ENCODE assay signal across 9 cellular contexts in genomic region chr9:113675475-113675941, GRCh38.
DNase-seq lines count a peak whose midpoint lies in the region; ATAC-seq, FAIRE-seq and TF ChIP-seq lines count a peak whose summit lies in the region.
"Had no signal": no experiment of that assay in that cellular context is flagged by ENCODE, and none has a peak within 500 bp of the region (broad histone marks: within the 10 kb centered on the region; RNA-seq: fewer than 3 reads in every experiment).

No MANE protein-coding gene starts in this region.

- peak; percentile 72 for FAIRE-seq in K562 (lab: Jason Lieb, UNC)

- under 1% methylated on average over 8 of the region's 10 CpGs for WGBS in K562 (ENCODE audit: insufficient coverage, low coverage, missing lambda C conversion rate)

- no peak for DNase-seq in activated naive CD4-positive, alpha-beta T cell treated with anti-CD3 and anti-CD28 coated beads, Interleukin-2, amount 50 U/mL, for 72 hours (ENCODE audit: low spot score in 2 of 2)
- no peak for DNase-seq in activated naive CD4-positive, alpha-beta T cell treated with anti-CD3 and anti-CD28 coated beads, Interleukin-2, amount 50 U/mL, for 16 hours
- DNase-seq in K562 (ENCODE audit: extremely low read depth in 1 of 4, low spot score in 3 of 4) (peak in 2 of 4 experiments; percentile 27 to 44), left colon (peak; percentile 32 to 47), vagina (ENCODE audit: extremely low spot score in 2 of 2) (no peak), NCI-H2171 treated with DMSO at 0.1 percent for 48 hours (lab: John Stamatoyannopoulos, UW) (no peak), GF-D8 (lab: John Stamatoyannopoulos, UW) (no peak), occipital lobe (lab: John Stamatoyannopoulos, UW) (no peak)
- DNase-seq: activated naive CD4-positive, alpha-beta T cell treated with anti-CD3 and anti-CD28 coated beads, Interleukin-2, amount 10 ng/mL, durations not matched to agents 7 days and 5 days had no signal

- TF ChIP-seq CTCF in K562 (IDR thresholded peaks at IDR 0.05 in 2 of 3, conservative IDR thresholded peaks at IDR 0.05 in 1 of 3; ENCODE audit: insufficient read depth in 2 of 3, low read depth in 1 of 3, low read length in 3 of 3) (no peak), vagina (IDR thresholded peaks at IDR 0.05) (no peak)

- no peaks in the 10 kb centered on the region for H3K36me3 Mint-ChIP-seq in activated naive CD4-positive, alpha-beta T cell treated with anti-CD3 and anti-CD28 coated beads, Interleukin-2, amount 50 U/mL, for 72 hours
- H3K36me3 Mint-ChIP-seq: activated naive CD4-positive, alpha-beta T cell treated with anti-CD3 and anti-CD28 coated beads, Interleukin-2, amount 10 ng/mL, durations not matched to agents 7 days and 5 days had no signal

- intact Hi-C loops in K562 (cut with micrococcal nuclease) (no loop called here), left colon (cut with DNase I, micrococcal nuclease) (no loop called here), vagina (cut with DNase I) (no loop called here)

- CTCF ChIA-PET in K562 (lab: Yijun Ruan, JAX; ENCODE audit: low intra/inter-chr PET ratio) = no interaction called here

- no peak overlapping the region for H3K27ac Mint-ChIP-seq in activated naive CD4-positive, alpha-beta T cell treated with anti-CD3 and anti-CD28 coated beads, Interleukin-2, amount 50 U/mL, for 72 hours
- H3K27ac Mint-ChIP-seq: activated naive CD4-positive, alpha-beta T cell treated with anti-CD3 and anti-CD28 coated beads, Interleukin-2, amount 10 ng/mL, durations not matched to agents 7 days and 5 days had no signal

- peak overlapping the region; percentile 51; the same call in 1 of the 2 replicates for H2AFZ ChIP-seq in K562 (ENCODE audit: low read depth, low read length)

- POLR2A ChIA-PET in K562 (lab: Yijun Ruan, JAX) = interaction anchor here (0.6 to 0.9 kb wide), 3 partner anchors 12 to 559 kb away, joined by 3 read pairs; no protein-coding TSS in a partner anchor

- BruUV-seq in K562 (replicated peaks; lab: Mats Ljungman, UMichigan) = no TSS peak

- ATAC-seq in activated naive CD4-positive, alpha-beta T cell treated with anti-CD3 and anti-CD28 coated beads, Interleukin-2, amount 50 U/mL, for 72 hours = peak; percentile 22 to 34
- ATAC-seq in K562 (peak; percentile 75), left colon (no peak)

- no peaks in the 10 kb centered on the region for H3K9me3 ChIP-seq in K562 (replicated peaks; ENCODE audit: control insufficient read depth, insufficient read depth, low read depth, low read length)
- H3K9me3 ChIP-seq in vagina = no peaks in the 10 kb centered on the region

- TF ChIP-seq RAD21 in K562 (CRISPR knock-in tag; conservative IDR thresholded peaks at IDR 0.05 in 1 of 2, IDR thresholded peaks at IDR 0.05 in 1 of 2) = no peak

- H3K27ac ChIP-seq in K562 (ENCODE audit: extremely low read depth, low read depth, low read length) (no peak overlapping the region), vagina (peak overlapping the region; percentile 54)

- H3K36me3 ChIP-seq in K562 (ENCODE audit: control insufficient read depth, insufficient read depth, low read length) (no peaks in the 10 kb centered on the region), vagina (no peaks in the 10 kb centered on the region)

- H3K4me3 ChIP-seq in K562 = no peak overlapping the region
- no peak overlapping the region for H3K4me3 ChIP-seq in vagina

- no peaks in the 10 kb centered on the region for H3K9me1 ChIP-seq in K562 (ENCODE audit: control insufficient read depth, insufficient read depth, low read length)

- H3K4me1 ChIP-seq in K562 (replicated peaks in 1 of 2; ENCODE audit: control insufficient read depth in 2 of 2, insufficient read depth in 2 of 2, low read length in 2 of 2) (no peaks in the 10 kb centered on the region; a peak in 2 of 5 replicates), vagina (peaks cover 6% of the 10 kb centered on the region)

- no peak for TF ChIP-seq EP300 in K562 (IDR thresholded peaks at IDR 0.05; ENCODE audit: low read length)

- H3K9ac ChIP-seq in K562 (ENCODE audit: insufficient read depth in 1 of 2, low read depth in 2 of 2, low read length in 2 of 2) = peak overlapping the region in 1 of 2 experiments; percentile 23; a peak in 1 of 4 replicates

- no peaks in the 10 kb centered on the region for H3K79me2 ChIP-seq in K562 (ENCODE audit: control insufficient read depth, insufficient read depth, low read length)

- no peaks in the 10 kb centered on the region for H3K9me3 Mint-ChIP-seq in activated naive CD4-positive, alpha-beta T cell treated with anti-CD3 and anti-CD28 coated beads, Interleukin-2, amount 50 U/mL, for 72 hours
- H3K9me3 Mint-ChIP-seq: activated naive CD4-positive, alpha-beta T cell treated with anti-CD3 and anti-CD28 coated beads, Interleukin-2, amount 10 ng/mL, durations not matched to agents 7 days and 5 days had no signal

- peaks cover 21 to 72% of the 10 kb centered on the region in 2 experiments; a peak in 3 of 5 replicates for H3K27me3 ChIP-seq in K562 (ENCODE audit: control insufficient read depth in 2 of 2, insufficient read depth in 2 of 2, low read length in 2 of 2)
- H3K27me3 ChIP-seq in vagina = no peaks in the 10 kb centered on the region

- H4K20me1 ChIP-seq in K562 (replicated peaks; ENCODE audit: control insufficient read depth, insufficient read depth, low read length) = no peaks in the 10 kb centered on the region

- TF ChIP-seq POLR2A in K562 (conservative IDR thresholded peaks at IDR 0.05) = no peak
- no peak for TF ChIP-seq POLR2A in vagina (IDR thresholded peaks at IDR 0.05)

- in situ Hi-C loops in K562 (cut with MboI) = no loop called here

- peak overlapping the region; percentile 48; the same call in 1 of the 2 replicates for H3K4me2 ChIP-seq in K562 (ENCODE audit: insufficient read depth, low read length)

TF ChIP-seq in K562, 482 proteins besides CTCF, POLR2A, EP300 and RAD21 (continues in another document):
- no peak for TF ChIP-seq CCAR2 (IDR thresholded peaks at IDR 0.05; ENCODE audit: low read depth, low read length)
- TF ChIP-seq SIX5 (IDR thresholded peaks at IDR 0.05; ENCODE audit: borderline replicate concordance in 1 of 2, insufficient read depth in 1 of 2, low read depth in 1 of 2, low read length in 2 of 2) = no peak
- TF ChIP-seq MAFG (tag; conservative IDR thresholded peaks at IDR 0.05) = peak; percentile 70
- peak; percentile 15; the same call in 1 of the 2 replicates for TF ChIP-seq ARID1B (IDR thresholded peaks at IDR 0.05)
- TF ChIP-seq FOXJ3 (CRISPR knock-in tag; IDR thresholded peaks at IDR 0.05) = no peak
- no peak for TF ChIP-seq GTF2E2 (tag; IDR thresholded peaks at IDR 0.05)
- TF ChIP-seq GABPA (tag; conservative IDR thresholded peaks at IDR 0.05; ENCODE audit: low read depth) = 0 out of 2 replicates have a peak, but pooled peaks have one; percentile 22
- TF ChIP-seq NFE2 (IDR thresholded peaks at IDR 0.05; ENCODE audit: low read depth) = peak; percentile 44; the same call in 1 of the 2 replicates
- TF ChIP-seq ZNF282 (CRISPR knock-in tag; IDR thresholded peaks at IDR 0.05) = no peak
- TF ChIP-seq ATF7 (IDR thresholded peaks at IDR 0.05) = peak; percentile 18; the same call in 1 of the 2 replicates
- no peak for TF ChIP-seq ZMIZ1 (IDR thresholded peaks at IDR 0.05; ENCODE audit: low read depth in 2 of 2, low read length in 2 of 2)
- TF ChIP-seq IRF1 (CRISPR knock-in tag; IDR thresholded peaks at IDR 0.05; ENCODE audit: borderline replicate concordance) = no peak
- TF ChIP-seq C11orf30 (IDR thresholded peaks at IDR 0.05; ENCODE audit: low read depth) = peak; percentile 73; the same call in 1 of the 2 replicates
- TF ChIP-seq USF2 (CRISPR knock-in tag; IDR thresholded peaks at IDR 0.05) = peak; percentile 27
- TF ChIP-seq NCOA4 (IDR thresholded peaks at IDR 0.05; ENCODE audit: partially characterized antibody) = no peak
- peak; percentile 46; the same call in 1 of the 2 replicates for TF ChIP-seq ZNF589 (CRISPR knock-in tag; IDR thresholded peaks at IDR 0.05; ENCODE audit: low read depth)

Comparison
In these comparisons a context has a peak if more than half of its experiments do, and no peak if none do; other contexts are left out.
1. DNase-seq: peak in left colon (2 of 2); none in activated naive CD4-positive, alpha-beta T cell treated with anti-CD3 and anti-CD28 coated beads, Interleukin-2, amount 50 U/mL, for 72 hours (0 of 2), activated naive CD4-positive, alpha-beta T cell treated with anti-CD3 and anti-CD28 coated beads, Interleukin-2, amount 50 U/mL, for 16 hours (single experiment), vagina (0 of 2), NCI-H2171 treated with DMSO at 0.1 percent for 48 hours (single experiment), GF-D8 (single experiment) and occipital lobe (single experiment).